Comparison of ENCODE assay signal across 28 cellular contexts in genomic region chr13:42926555-42926954, GRCh38.
DNase-seq lines count a peak whose midpoint lies in the region; ATAC-seq and TF ChIP-seq lines count a peak whose summit lies in the region.
"Had no signal": no experiment of that assay in that cellular context is flagged by ENCODE, and none has a peak within 500 bp of the region (broad histone marks: within the 10 kb centered on the region; RNA-seq: fewer than 3 reads in every experiment).

No MANE protein-coding gene starts in this region.

- peaks cover 13% of the 10 kb centered on the region for H3K9me3 Mint-ChIP-seq in WTC11

- H3K4me1 Mint-ChIP-seq in WTC11, result peaks cover 2% of the 10 kb centered on the region; the same call in 1 of the 2 replicates

- H3K27ac ChIP-seq in OCI-LY7 (ENCODE audit: low read depth, low read length, poor library complexity, severe bottlenecking), result no peak overlapping the region
- H3K27ac ChIP-seq: BLaER1 treated with 17β-estradiol and CSF1 and Interleukin-3, amounts not matched to agents 10 nM and 100 nM; dorsolateral prefrontal cortex; esophagus squamous epithelium; left lung; PC-9; psoas muscle; sigmoid colon; tibial artery had no signal

- intact Hi-C loops in OCI-LY7 (cut with micrococcal nuclease; ENCODE audit: unreplicated experiment), result no loop called here

- DNase-seq in LHCN-M2 (ENCODE audit: low read depth) (peak; percentile 15), amniotic epithelial cell (ENCODE audit: low read depth) (peak; percentile 60), fibroblast of the aortic adventitia (ENCODE audit: low read depth) (peak; percentile 9), omental fat pad (ENCODE audit: low spot score) (no peak), OCI-LY7 (ENCODE audit: low spot score) (no peak), GM10248 (ENCODE audit: extremely low spot score) (no peak), WTC11 (ENCODE audit: low spot score) (no peak)
- DNase-seq: activated CD4-positive, alpha-beta T cell treated with anti-CD3 and anti-CD28 coated beads for 4 hours; activated T-cell treated with anti-CD3 and anti-CD28 coated beads, Interleukin-2, amount 50 U/mL, for 1 hour; central memory CD4-positive, alpha-beta T cell; DMS153; dorsolateral prefrontal cortex; esophagus squamous epithelium; left lung; naive B cell; NCI-H1417 treated with DMSO at 0.1 percent for 48 hours; NCI-H2081; NCI-H226; NCI-H526 treated with DMSO at 0.1 percent for 48 hours; PC-9; psoas muscle; SHP77; sigmoid colon; stimulated activated CD4-positive, alpha-beta T cell treated with anti-CD3 and anti-CD28 coated beads, Interleukin-4, amount 100 ng/mL, for 1 hour; tibial artery had no signal

- no peaks in the 10 kb centered on the region for H3K36me3 ChIP-seq in OCI-LY7 (ENCODE audit: insufficient read depth, low read length)
- H3K36me3 ChIP-seq: tibial artery had no signal

- H3K4me3 Mint-ChIP-seq in WTC11, result no peak overlapping the region
- H3K4me3 Mint-ChIP-seq: naive B cell had no signal

- H3K27me3 Mint-ChIP-seq in WTC11 (ENCODE audit: low read depth), result no peaks in the 10 kb centered on the region
- H3K27me3 Mint-ChIP-seq: naive B cell had no signal

- BruUV-seq in OCI-LY7 (replicated peaks; lab: Mats Ljungman, UMichigan), result no TSS peak

- no peak overlapping the region for H3K4me3 ChIP-seq in fibroblast of the aortic adventitia (ENCODE audit: low read depth, low read length)
- no peak overlapping the region for H3K4me3 ChIP-seq in OCI-LY7 (ENCODE audit: low read depth, low read length, poor library complexity, severe bottlenecking)
- H3K4me3 ChIP-seq: BLaER1 treated with 17β-estradiol and CSF1 and Interleukin-3, amounts not matched to agents 10 nM and 100 nM; dorsolateral prefrontal cortex; esophagus squamous epithelium; GM12878; left lung; PC-9; psoas muscle; sigmoid colon; tibial artery had no signal

- no peak overlapping the region for H2AFZ ChIP-seq in OCI-LY7 (ENCODE audit: low read length)
- H2AFZ ChIP-seq: PC-9 had no signal

- no peaks in the 10 kb centered on the region for H3K79me2 ChIP-seq in OCI-LY7 (ENCODE audit: insufficient read depth, low read depth, low read length)

- POLR2A ChIA-PET in OCI-LY7 (lab: Charles Lee), result interaction anchor here (0.6 kb wide), 1 partner anchor 738 kb away, joined by 3 read pairs; no protein-coding TSS in a partner anchor
- POLR2A ChIA-PET in GM10248 (lab: Yijun Ruan, JAX), result no interaction called here
- POLR2A ChIA-PET in WTC11 (lab: Charles Lee), result no interaction called here

- CTCF ChIA-PET in OCI-LY7 (lab: Charles Lee; ENCODE audit: unreplicated experiment), result no interaction called here
- CTCF ChIA-PET in GM10248 (lab: Yijun Ruan, JAX), result interaction anchor here (1.1 to 1.2 kb wide), 2 partner anchors 15 to 25 kb away, joined by 3 read pairs; no protein-coding TSS in a partner anchor
- CTCF ChIA-PET in WTC11 (lab: Charles Lee), result interaction anchor here (0.5 kb wide), 1 partner anchor 42 kb away, joined by 3 read pairs; no protein-coding TSS in a partner anchor

- no peak overlapping the region for H3K27ac Mint-ChIP-seq in WTC11
- H3K27ac Mint-ChIP-seq: naive B cell had no signal

- H3K4me1 ChIP-seq in OCI-LY7 (ENCODE audit: insufficient read depth, low read length, poor library complexity, severe bottlenecking), result no peaks in the 10 kb centered on the region
- H3K4me1 ChIP-seq: BLaER1 treated with 17β-estradiol and CSF1 and Interleukin-3, amounts not matched to agents 10 nM and 100 nM; left lung; psoas muscle; sigmoid colon; tibial artery had no signal

- no peaks in the 10 kb centered on the region for H4K20me1 ChIP-seq in OCI-LY7 (ENCODE audit: insufficient read depth, low read length)
- H4K20me1 ChIP-seq: BLaER1 treated with 17β-estradiol and CSF1 and Interleukin-3, amounts not matched to agents 10 nM and 100 nM had no signal

- H3K36me3 Mint-ChIP-seq in WTC11, result no peaks in the 10 kb centered on the region

- H3K4me2 ChIP-seq in OCI-LY7 (ENCODE audit: low read length), result no peak overlapping the region
- H3K4me2 ChIP-seq: BLaER1 treated with 17β-estradiol and CSF1 and Interleukin-3, amounts not matched to agents 10 nM and 100 nM; PC-9 had no signal

- H3K9me3 ChIP-seq in OCI-LY7 (ENCODE audit: low read length), result no peaks in the 10 kb centered on the region
- H3K9me3 ChIP-seq: esophagus squamous epithelium, left lung, sigmoid colon, tibial artery had no signal

- no peaks in the 10 kb centered on the region for H3K9me2 ChIP-seq in OCI-LY7 (ENCODE audit: insufficient read depth, low read length)

- TF ChIP-seq CTCF in fibroblast of the aortic adventitia (IDR thresholded peaks at IDR 0.05; ENCODE audit: insufficient read depth, low read length) (no peak), omental fat pad (IDR thresholded peaks at IDR 0.05) (no peak), OCI-LY7 (conservative IDR thresholded peaks at IDR 0.05; ENCODE audit: low read length) (no peak), GM10248 (IDR thresholded peaks at IDR 0.05; ENCODE audit: control extremely low read depth, extremely low read depth, low read depth, missing control alignments) (no peak), WTC11 (IDR thresholded peaks at IDR 0.05) (no peak)

- peak; percentile 33 for ATAC-seq in omental fat pad (ENCODE audit: low FRiP score)
- ATAC-seq in WTC11, result no peak
- ATAC-seq: GM12878, HepG2, left lung, psoas muscle had no signal

TF ChIP-seq in WTC11, 78 proteins besides CTCF, POLR2A, EP300 and RAD21:
- TF ChIP-seq FOXJ3 (CRISPR knock-in tag; IDR thresholded peaks at IDR 0.05; ENCODE audit: borderline replicate concordance) (no peak), MLX (CRISPR knock-in tag; IDR thresholded peaks at IDR 0.05) (no peak), ATF3 (CRISPR knock-in tag; conservative IDR thresholded peaks at IDR 0.05) (no peak), ZBTB21 (CRISPR knock-in tag; IDR thresholded peaks at IDR 0.05; ENCODE audit: borderline replicate concordance) (no peak), TCF7 (CRISPR knock-in tag; IDR thresholded peaks at IDR 0.05; ENCODE audit: low read depth) (no peak), GTF2I (CRISPR knock-in tag; conservative IDR thresholded peaks at IDR 0.05) (no peak), ZNF416 (CRISPR knock-in tag; IDR thresholded peaks at IDR 0.05) (no peak), CDX4 (CRISPR knock-in tag; IDR thresholded peaks at IDR 0.05; ENCODE audit: borderline replicate concordance) (no peak), ZNF396 (CRISPR knock-in tag; IDR thresholded peaks at IDR 0.05; ENCODE audit: borderline replicate concordance) (no peak), CREM (CRISPR knock-in tag; IDR thresholded peaks at IDR 0.05) (no peak), ZBTB43 (CRISPR knock-in tag; IDR thresholded peaks at IDR 0.05) (no peak), KAT7 (CRISPR knock-in tag; IDR thresholded peaks at IDR 0.05; ENCODE audit: borderline replicate concordance) (no peak), USF2 (CRISPR knock-in tag; IDR thresholded peaks at IDR 0.05) (no peak), JAZF1 (CRISPR knock-in tag; IDR thresholded peaks at IDR 0.05) (no peak), ATF1 (CRISPR knock-in tag; IDR thresholded peaks at IDR 0.05) (no peak), CREB1 (CRISPR knock-in tag; IDR thresholded peaks at IDR 0.05) (no peak), ETV6 (CRISPR knock-in tag; IDR thresholded peaks at IDR 0.05) (no peak), NFE2L1 (CRISPR knock-in tag; IDR thresholded peaks at IDR 0.05) (no peak), ZSCAN18 (CRISPR knock-in tag; IDR thresholded peaks at IDR 0.05) (no peak)

Comparison
In these comparisons a context has a peak if more than half of its experiments do, and no peak if none do; other contexts are left out.
1. DNase-seq: peak in LHCN-M2 (single experiment), amniotic epithelial cell (single experiment) and fibroblast of the aortic adventitia (single experiment); none in omental fat pad (single experiment), OCI-LY7 (single experiment), GM10248 (single experiment) and WTC11 (single experiment).